Comparison of ENCODE assay signal across 7 cellular contexts in the genomic region with DNA sequence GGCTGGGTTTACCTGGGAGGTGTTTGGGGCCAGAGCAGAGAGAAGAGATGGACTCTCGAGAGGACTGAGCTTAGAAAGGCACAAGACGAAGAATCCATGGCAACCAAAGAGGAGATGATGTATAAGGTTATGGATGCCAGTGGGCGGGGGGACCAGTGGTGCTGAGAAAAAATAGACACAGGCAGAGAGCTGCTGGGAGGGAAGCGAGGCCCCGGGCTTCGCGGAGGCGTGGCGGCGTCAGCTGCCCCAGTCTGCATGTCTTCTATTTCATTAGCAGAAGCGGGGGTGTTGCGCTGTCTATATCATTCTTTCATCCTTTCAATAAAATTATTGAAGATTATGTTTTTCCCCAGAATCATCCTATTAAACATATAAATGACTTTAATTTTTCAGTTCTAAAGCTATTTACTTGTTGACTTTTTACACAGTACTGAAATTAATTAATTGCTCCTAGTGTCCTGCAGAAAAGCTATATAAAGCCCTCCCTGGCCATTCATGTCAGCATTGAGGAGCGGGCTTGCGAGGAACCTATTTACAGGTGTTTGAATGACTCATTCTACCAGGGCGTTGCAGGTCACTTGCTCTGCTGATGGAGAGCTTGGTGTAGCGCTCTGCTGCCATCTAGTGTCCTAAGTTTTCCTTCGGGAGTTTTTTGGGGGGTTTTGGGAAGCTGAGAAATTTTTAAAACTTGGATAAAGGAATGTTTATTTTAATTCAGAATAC. TPM values are rescaled to one million over a fixed set of nuclear protein-coding genes. Genes with fewer than 3 reads are reported as not detected.
DNase-seq lines count a peak whose midpoint lies in the region; ATAC-seq and TF ChIP-seq lines count a peak whose summit lies in the region.

No MANE protein-coding gene starts in this region.

- H3K4me3 Mint-ChIP-seq in activated CD8-positive, alpha-beta T cell treated with anti-CD3 and anti-CD28 coated beads for 36 hours, result no peak overlapping the region
- H3K4me3 Mint-ChIP-seq in effector memory CD8-positive, alpha-beta T cell, result no peak overlapping the region
- H3K4me3 Mint-ChIP-seq in mesothelial cell of epicardium, result no peak overlapping the region

- H3K9me3 Mint-ChIP-seq in activated CD8-positive, alpha-beta T cell treated with anti-CD3 and anti-CD28 coated beads for 36 hours, result no peaks in the 10 kb centered on the region
- H3K9me3 Mint-ChIP-seq in effector memory CD8-positive, alpha-beta T cell, result no peaks in the 10 kb centered on the region
- no peaks in the 10 kb centered on the region for H3K9me3 Mint-ChIP-seq in mesothelial cell of epicardium

- H3K4me3 ChIP-seq in GM12865 (ENCODE audit: low read depth, low read length), result no peak overlapping the region

- peak; percentile 72 for DNase-seq in GM12865 (ENCODE audit: low read depth)
- peak; percentile 33 for DNase-seq in NCI-H345 treated with DMSO at 0.1 percent for 48 hours (lab: John Stamatoyannopoulos, UW; ENCODE audit: unreplicated experiment)
- peak; percentile 51 for DNase-seq in activated CD8-positive, alpha-beta T cell treated with anti-CD3 and anti-CD28 coated beads for 36 hours
- peak; percentile 55 to 67 (median 67) for DNase-seq in effector memory CD8-positive, alpha-beta T cell
- DNase-seq in mesothelial cell of epicardium (ENCODE audit: low spot score in 2 of 2, unreplicated experiment in 2 of 2), result peak in 1 of 2 experiments; percentile 70
- peak; percentile 37 to 47 for DNase-seq in stimulated activated CD8-positive, alpha-beta memory T cell treated with anti-CD3 and anti-CD28 coated beads, Interleukin-7, amount 100 ng/mL, for 1 hour (ENCODE audit: low read depth in 2 of 2)

- peaks cover 1% of the 10 kb centered on the region for H3K36me3 Mint-ChIP-seq in activated CD8-positive, alpha-beta T cell treated with anti-CD3 and anti-CD28 coated beads for 36 hours (ENCODE audit: low read depth)
- peaks cover 7% of the 10 kb centered on the region for H3K36me3 Mint-ChIP-seq in effector memory CD8-positive, alpha-beta T cell (ENCODE audit: insufficient read depth)
- peaks cover 1% of the 10 kb centered on the region for H3K36me3 Mint-ChIP-seq in mesothelial cell of epicardium

- peak; percentile 55 for TF ChIP-seq CTCF in GM12865 (IDR thresholded peaks at IDR 0.05; ENCODE audit: insufficient read depth, low read depth, low read length, missing control alignments)
- TF ChIP-seq CTCF in activated CD8-positive, alpha-beta T cell treated with anti-CD3 and anti-CD28 coated beads for 36 hours (IDR thresholded peaks at IDR 0.05), result peak; percentile 81
- TF ChIP-seq CTCF in mesothelial cell of epicardium (IDR thresholded peaks at IDR 0.05; ENCODE audit: unreplicated experiment), result peak; percentile 71

- CTCF ChIA-PET in activated CD8-positive, alpha-beta T cell treated with anti-CD3 and anti-CD28 coated beads for 36 hours (lab: Charles Lee), result interaction anchor here (0.7 to 9.9 kb wide), 26 partner anchors 8 to 161 kb away, joined by 3 to 239 read pairs (median 5); a partner anchor contains a TSS

- H3K27ac Mint-ChIP-seq in activated CD8-positive, alpha-beta T cell treated with anti-CD3 and anti-CD28 coated beads for 36 hours, result no peak overlapping the region
- H3K27ac Mint-ChIP-seq in effector memory CD8-positive, alpha-beta T cell, result peak overlapping the region in 1 of 2 donors; percentile 59
- no peak overlapping the region for H3K27ac Mint-ChIP-seq in mesothelial cell of epicardium

- POLR2A ChIA-PET in activated CD8-positive, alpha-beta T cell treated with anti-CD3 and anti-CD28 coated beads for 36 hours (lab: Charles Lee), result interaction anchor here (0.8 kb wide), 1 partner anchor 34 kb away, joined by 3 read pairs; no protein-coding TSS in a partner anchor

- peaks cover 3% of the 10 kb centered on the region for H3K4me1 Mint-ChIP-seq in activated CD8-positive, alpha-beta T cell treated with anti-CD3 and anti-CD28 coated beads for 36 hours (ENCODE audit: low read depth)
- H3K4me1 Mint-ChIP-seq in effector memory CD8-positive, alpha-beta T cell (ENCODE audit: low read depth in 2 of 2), result peaks cover 7 to 14% of the 10 kb centered on the region in 2 donors
- H3K4me1 Mint-ChIP-seq in mesothelial cell of epicardium, result peaks cover 16% of the 10 kb centered on the region

- H3K27me3 Mint-ChIP-seq in activated CD8-positive, alpha-beta T cell treated with anti-CD3 and anti-CD28 coated beads for 36 hours, result no peaks in the 10 kb centered on the region
- no peaks in the 10 kb centered on the region for H3K27me3 Mint-ChIP-seq in effector memory CD8-positive, alpha-beta T cell
- H3K27me3 Mint-ChIP-seq in mesothelial cell of epicardium (ENCODE audit: low read depth), result no peaks in the 10 kb centered on the region

- peak; percentile 74 for ATAC-seq in HG02885 (IDR thresholded peaks at IDR 0.05; ENCODE audit: poor library complexity, unreplicated experiment)
- ATAC-seq in activated CD8-positive, alpha-beta T cell treated with anti-CD3 and anti-CD28 coated beads for 36 hours, result peak; percentile 48
- ATAC-seq in effector memory CD8-positive, alpha-beta T cell (replicated peaks), result peak; percentile 93

- intact Hi-C loops in activated CD8-positive, alpha-beta T cell treated with anti-CD3 and anti-CD28 coated beads for 36 hours (cut with micrococcal nuclease), result loop anchor here (2.0 kb wide), 1 partner anchor 148 kb away; no protein-coding TSS in a partner anchor

RNA-seq across cellular contexts. Expression of a gene that starts 42.9 kb away (rescaled TPM):
- total RNA-seq in activated CD8-positive, alpha-beta T cell treated with anti-CD3 and anti-CD28 coated beads for 36 hours, result under 1 TPM in 1 of 2 experiments, not detected in 1; 0.94 TPM
- 0.57 to 1.0 TPM in 2 of 3 replicates, not detected in the other for total RNA-seq in mesothelial cell of epicardium
